ENCODE assay signal across 27 cellular contexts in genomic region chr2:16216555-16216938, GRCh38.
"Had no signal": no experiment of that assay in that cellular context is flagged by ENCODE, and none has a peak within 500 bp of the region (broad histone marks: within the 10 kb centered on the region; RNA-seq: fewer than 3 reads in every experiment).

No MANE protein-coding gene starts in this region.

- H3K4me3 ChIP-seq: breast epithelium, left lung, lung, sigmoid colon, smooth muscle cell, suprapubic skin, tibial artery, upper lobe of right lung had no signal

- H3K9me3 Mint-ChIP-seq: activated naive CD4-positive, alpha-beta T cell treated with anti-CD3 and anti-CD28 coated beads, Interleukin-2, amount 10 ng/mL, durations not matched to agents 7 days and 5 days; activated naive CD8-positive, alpha-beta T cell treated with anti-CD3 and anti-CD28 coated beads, Interleukin-2, amount 10 ng/mL, durations not matched to agents 7 days and 5 days; natural killer cell treated with Interleukin-12 subunit alpha and Interleukin-12 subunit beta and Interleukin-15 and Interleukin-18, amount 100 ng/mL, for 72 hours had no signal

- DNase-seq: activated CD4-positive, alpha-beta T cell treated with anti-CD3 and anti-CD28 coated beads for 4 hours; activated CD4-positive, alpha-beta T cell treated with anti-CD3 and anti-CD28 coated beads, Interleukin-2, amount 50 U/mL, for 4 hours; activated CD4-positive, CD25-positive, alpha-beta regulatory T cell; activated CD8-positive, alpha-beta memory T cell treated with anti-CD3 and anti-CD28 coated beads for 24 hours; activated gamma-delta T cell; activated naive CD4-positive, alpha-beta T cell treated with anti-CD3 and anti-CD28 coated beads, Interleukin-2, amount 10 ng/mL, durations not matched to agents 7 days and 5 days; activated naive CD8-positive, alpha-beta T cell treated with anti-CD3 and anti-CD28 coated beads, Interleukin-2, amount 10 ng/mL, durations not matched to agents 7 days and 5 days; central memory CD4-positive, alpha-beta T cell; foreskin fibroblast; left lung; mesendoderm; posterior cingulate gyrus; sigmoid colon; stimulated activated CD4-positive, alpha-beta T cell treated with anti-CD3 and anti-CD28 coated beads, Interleukin-1b, Interleukin-23, amount 100 ng/mL, for 48 hours; stimulated activated CD4-positive, alpha-beta T cell treated with anti-CD3 and anti-CD28 coated beads, Interleukin-4, amount 100 ng/mL, for 4 hours; stimulated activated naive B cell treated with anti-CD40 and anti-IgM and Interleukin-4, amounts not matched to agents 10 μg/mL and 1 μg/mL and 100 μg/mL, for 72 hours; T-helper 1 cell; upper lobe of right lung had no signal

- H3K27ac ChIP-seq: breast epithelium, left lung, sigmoid colon, suprapubic skin, tibial artery, upper lobe of right lung had no signal

- H3K27ac Mint-ChIP-seq: activated naive CD4-positive, alpha-beta T cell treated with anti-CD3 and anti-CD28 coated beads, Interleukin-2, amount 10 ng/mL, durations not matched to agents 7 days and 5 days; activated naive CD8-positive, alpha-beta T cell treated with anti-CD3 and anti-CD28 coated beads, Interleukin-2, amount 10 ng/mL, durations not matched to agents 7 days and 5 days; natural killer cell treated with Interleukin-12 subunit alpha and Interleukin-12 subunit beta and Interleukin-15 and Interleukin-18, amount 100 ng/mL, for 72 hours; stimulated activated naive B cell treated with anti-CD40 and anti-IgM and Interleukin-4, amounts not matched to agents 10 μg/mL and 1 μg/mL and 100 μg/mL, for 72 hours had no signal

- H3K36me3 ChIP-seq: breast epithelium, left lung, sigmoid colon, suprapubic skin, tibial artery, upper lobe of right lung had no signal

- H3K4me1 ChIP-seq: breast epithelium, left lung, sigmoid colon, suprapubic skin, tibial artery, upper lobe of right lung had no signal

- FAIRE-seq: astrocyte, islet of Langerhans had no signal

- H3K27me3 Mint-ChIP-seq: activated naive CD4-positive, alpha-beta T cell treated with anti-CD3 and anti-CD28 coated beads, Interleukin-2, amount 10 ng/mL, durations not matched to agents 7 days and 5 days; activated naive CD8-positive, alpha-beta T cell treated with anti-CD3 and anti-CD28 coated beads, Interleukin-2, amount 10 ng/mL, durations not matched to agents 7 days and 5 days had no signal

- H3K4me2 ChIP-seq: smooth muscle cell had no signal

- H3K27me3 ChIP-seq: breast epithelium, left lung, sigmoid colon, tibial artery, upper lobe of right lung had no signal

- H3K4me3 Mint-ChIP-seq: activated naive CD4-positive, alpha-beta T cell treated with anti-CD3 and anti-CD28 coated beads, Interleukin-2, amount 10 ng/mL, durations not matched to agents 7 days and 5 days; activated naive CD8-positive, alpha-beta T cell treated with anti-CD3 and anti-CD28 coated beads, Interleukin-2, amount 10 ng/mL, durations not matched to agents 7 days and 5 days; natural killer cell treated with Interleukin-12 subunit alpha and Interleukin-12 subunit beta and Interleukin-15 and Interleukin-18, amount 100 ng/mL, for 72 hours; stimulated activated naive B cell treated with anti-CD40 and anti-IgM and Interleukin-4, amounts not matched to agents 10 μg/mL and 1 μg/mL and 100 μg/mL, for 72 hours had no signal

- H3K9me3 ChIP-seq: breast epithelium, left lung, sigmoid colon, suprapubic skin, tibial artery, upper lobe of right lung had no signal

- H3K36me3 Mint-ChIP-seq: activated naive CD4-positive, alpha-beta T cell treated with anti-CD3 and anti-CD28 coated beads, Interleukin-2, amount 10 ng/mL, durations not matched to agents 7 days and 5 days; activated naive CD8-positive, alpha-beta T cell treated with anti-CD3 and anti-CD28 coated beads, Interleukin-2, amount 10 ng/mL, durations not matched to agents 7 days and 5 days; natural killer cell treated with Interleukin-12 subunit alpha and Interleukin-12 subunit beta and Interleukin-15 and Interleukin-18, amount 100 ng/mL, for 72 hours; stimulated activated naive B cell treated with anti-CD40 and anti-IgM and Interleukin-4, amounts not matched to agents 10 μg/mL and 1 μg/mL and 100 μg/mL, for 72 hours had no signal

- H3K4me1 Mint-ChIP-seq: activated naive CD4-positive, alpha-beta T cell treated with anti-CD3 and anti-CD28 coated beads, Interleukin-2, amount 10 ng/mL, durations not matched to agents 7 days and 5 days; activated naive CD8-positive, alpha-beta T cell treated with anti-CD3 and anti-CD28 coated beads, Interleukin-2, amount 10 ng/mL, durations not matched to agents 7 days and 5 days; stimulated activated naive B cell treated with anti-CD40 and anti-IgM and Interleukin-4, amounts not matched to agents 10 μg/mL and 1 μg/mL and 100 μg/mL, for 72 hours had no signal

- ATAC-seq: esophagus mucosa; left lung; natural killer cell treated with Interleukin-12 subunit alpha and Interleukin-12 subunit beta and Interleukin-15 and Interleukin-18, amount 100 ng/mL, for 72 hours; stimulated activated naive B cell treated with anti-CD40 and anti-IgM and Interleukin-4, amounts not matched to agents 10 μg/mL and 1 μg/mL and 100 μg/mL, for 72 hours; upper lobe of right lung had no signal
